In genomic region chr13:76386316-76386715, GRCh38 we compare ENCODE assay signal across 17 cellular contexts.
DNase-seq lines count a peak whose midpoint lies in the region; ATAC-seq and TF ChIP-seq lines count a peak whose summit lies in the region.
"Had no signal": no experiment of that assay in that cellular context is flagged by ENCODE, and none has a peak within 500 bp of the region (broad histone marks: within the 10 kb centered on the region; RNA-seq: fewer than 3 reads in every experiment).

No MANE protein-coding gene starts in this region.

- H4K20me1 ChIP-seq in hepatocyte (ENCODE audit: insufficient read depth, poor library complexity, severe bottlenecking) (no peaks in the 10 kb centered on the region), smooth muscle cell (ENCODE audit: low read depth) (no peaks in the 10 kb centered on the region)

- peak overlapping the region; percentile 64 for H3K27ac ChIP-seq in hepatocyte
- peak overlapping the region; percentile 63 for H3K27ac ChIP-seq in muscle layer of colon (ENCODE audit: low read depth, low read length)
- H3K27ac ChIP-seq in smooth muscle cell (ENCODE audit: low read depth) = peak overlapping the region; percentile 91
- H3K27ac ChIP-seq in lower lobe of right lung = no peak overlapping the region

- intact Hi-C loops in lower lobe of right lung (cut with DNase I) = no loop called here

- H3K36me3 Mint-ChIP-seq in activated CD4-positive, alpha-beta T cell treated with anti-CD3 and anti-CD28 coated beads, Interleukin-2, amount 10 ng/mL, durations not matched to agents 7 days and 5 days (ENCODE audit: low read depth) = no peaks in the 10 kb centered on the region
- H3K36me3 Mint-ChIP-seq: CD4-positive, CD25-positive, alpha-beta regulatory T cell; CD8-positive, alpha-beta memory T cell had no signal

- CTCF ChIA-PET in activated CD4-positive, alpha-beta T cell treated with anti-CD3 and anti-CD28 coated beads, Interleukin-2, amount 10 ng/mL, durations not matched to agents 7 days and 5 days (lab: Charles Lee) = no interaction called here

- H3K36me3 ChIP-seq in hepatocyte (replicated peaks; ENCODE audit: insufficient read depth, low read depth) (no peaks in the 10 kb centered on the region), muscle layer of colon (ENCODE audit: insufficient read depth, low read length) (no peaks in the 10 kb centered on the region), smooth muscle cell (ENCODE audit: low read depth) (no peaks in the 10 kb centered on the region), lower lobe of right lung (no peaks in the 10 kb centered on the region)
- H3K36me3 ChIP-seq: BE2C had no signal

- H3K9ac ChIP-seq in muscle layer of colon (ENCODE audit: low read length) = no peak overlapping the region
- no peak overlapping the region for H3K9ac ChIP-seq in smooth muscle cell (ENCODE audit: low read depth)

- H3K9me2 ChIP-seq in hepatocyte (replicated peaks; ENCODE audit: insufficient read depth) = no peaks in the 10 kb centered on the region

- H3K4me3 ChIP-seq in hepatocyte (no peak overlapping the region), muscle layer of colon (ENCODE audit: low read depth in 1 of 2, low read length in 2 of 2) (no peak overlapping the region), smooth muscle cell (no peak overlapping the region), lower lobe of right lung (no peak overlapping the region)
- H3K4me3 ChIP-seq: GM12878, GM23338 had no signal

- no peaks in the 10 kb centered on the region for H3K27me3 ChIP-seq in hepatocyte
- no peaks in the 10 kb centered on the region for H3K27me3 ChIP-seq in muscle layer of colon (ENCODE audit: control insufficient read depth in 1 of 2, insufficient read depth in 2 of 2, low read length in 2 of 2)
- no peaks in the 10 kb centered on the region for H3K27me3 ChIP-seq in smooth muscle cell (ENCODE audit: low read depth)
- no peaks in the 10 kb centered on the region for H3K27me3 ChIP-seq in lower lobe of right lung (ENCODE audit: low read depth)
- H3K27me3 ChIP-seq: BE2C had no signal

- peaks cover 3% of the 10 kb centered on the region for H3K27me3 Mint-ChIP-seq in activated CD4-positive, alpha-beta T cell treated with anti-CD3 and anti-CD28 coated beads, Interleukin-2, amount 10 ng/mL, durations not matched to agents 7 days and 5 days
- H3K27me3 Mint-ChIP-seq: CD4-positive, CD25-positive, alpha-beta regulatory T cell; CD8-positive, alpha-beta memory T cell had no signal

- POLR2A ChIA-PET in activated CD4-positive, alpha-beta T cell treated with anti-CD3 and anti-CD28 coated beads, Interleukin-2, amount 10 ng/mL, durations not matched to agents 7 days and 5 days (lab: Charles Lee) = no interaction called here

- WGBS in hepatocyte (ENCODE audit: low lambda C conversion rate, missing lambda C conversion rate) = 42% methylated on average over 3 of the region's 3 CpGs
- 79% methylated on average over 3 of the region's 3 CpGs for WGBS in smooth muscle cell (ENCODE audit: low lambda C conversion rate)

- H3K79me2 ChIP-seq in hepatocyte = no peaks in the 10 kb centered on the region
- H3K79me2 ChIP-seq in smooth muscle cell (ENCODE audit: low read depth) = no peaks in the 10 kb centered on the region

- no peak for TF ChIP-seq CTCF in hepatocyte (IDR thresholded peaks at IDR 0.05; ENCODE audit: poor library complexity)
- TF ChIP-seq CTCF in smooth muscle cell (IDR thresholded peaks at IDR 0.05; ENCODE audit: borderline replicate concordance, insufficient read depth, poor library complexity, severe bottlenecking) = no peak
- no peak for TF ChIP-seq CTCF in lower lobe of right lung (IDR thresholded peaks at IDR 0.05)

- peaks cover 19% of the 10 kb centered on the region for H3F3A ChIP-seq in smooth muscle cell (ENCODE audit: low read depth)

- H3K4me3 Mint-ChIP-seq in activated CD4-positive, alpha-beta T cell treated with anti-CD3 and anti-CD28 coated beads, Interleukin-2, amount 10 ng/mL, durations not matched to agents 7 days and 5 days = no peak overlapping the region
- H3K4me3 Mint-ChIP-seq: CD4-positive, CD25-positive, alpha-beta regulatory T cell; CD8-positive, alpha-beta memory T cell; GM23338 had no signal

- no peak overlapping the region for H3K4me2 ChIP-seq in hepatocyte
- H3K4me2 ChIP-seq in smooth muscle cell = peak overlapping the region; percentile 4
- H3K4me2 ChIP-seq: GM23338 had no signal

- no peaks in the 10 kb centered on the region for H3K9me3 ChIP-seq in hepatocyte (ENCODE audit: low read depth)
- no peaks in the 10 kb centered on the region for H3K9me3 ChIP-seq in muscle layer of colon (ENCODE audit: low read length)
- no peaks in the 10 kb centered on the region for H3K9me3 ChIP-seq in smooth muscle cell (replicated peaks; ENCODE audit: low read depth)
- H3K9me3 ChIP-seq in lower lobe of right lung = no peaks in the 10 kb centered on the region
- H3K9me3 ChIP-seq: BE2C had no signal

- DNase-seq in amniotic epithelial cell (ENCODE audit: low read depth) (peak; percentile 40), hepatocyte (ENCODE audit: low spot score) (no peak), smooth muscle cell (lab: John Stamatoyannopoulos, UW; ENCODE audit: unreplicated experiment) (no peak), NCI-H2029 treated with DMSO at 0.1 percent for 48 hours (lab: John Stamatoyannopoulos, UW) (no peak), lower lobe of right lung (no peak)
- no peak for DNase-seq in activated CD4-positive, alpha-beta T cell treated with anti-CD3 and anti-CD28 coated beads, Interleukin-2, amount 10 ng/mL, durations not matched to agents 7 days and 5 days
- DNase-seq: BE2C; C1 segment of cervical spinal cord; CD4-positive, CD25-positive, alpha-beta regulatory T cell; CD8-positive, alpha-beta memory T cell; DMS 273 treated with DMSO at 0.1 percent for 48 hours; DMS53; DND-41; EL had no signal

- no peak for ATAC-seq in lower lobe of right lung
- ATAC-seq: GM12878, GM23338 had no signal

- no peaks in the 10 kb centered on the region for H3K9me3 Mint-ChIP-seq in activated CD4-positive, alpha-beta T cell treated with anti-CD3 and anti-CD28 coated beads, Interleukin-2, amount 10 ng/mL, durations not matched to agents 7 days and 5 days
- H3K9me3 Mint-ChIP-seq: GM23338 had no signal

- peaks cover 31% of the 10 kb centered on the region for H3K4me1 ChIP-seq in hepatocyte (ENCODE audit: insufficient read depth)
- peaks cover 24% of the 10 kb centered on the region for H3K4me1 ChIP-seq in muscle layer of colon (ENCODE audit: insufficient read depth, low read length)
- H3K4me1 ChIP-seq in smooth muscle cell (ENCODE audit: low read depth) = peaks cover 5% of the 10 kb centered on the region
- peaks cover 31% of the 10 kb centered on the region for H3K4me1 ChIP-seq in lower lobe of right lung
- H3K4me1 ChIP-seq: BE2C had no signal

- H2AFZ ChIP-seq in hepatocyte (no peak overlapping the region), smooth muscle cell (ENCODE audit: low read depth) (no peak overlapping the region)
- H2AFZ ChIP-seq: GM23338 had no signal

- no peaks in the 10 kb centered on the region for H3K4me1 Mint-ChIP-seq in activated CD4-positive, alpha-beta T cell treated with anti-CD3 and anti-CD28 coated beads, Interleukin-2, amount 10 ng/mL, durations not matched to agents 7 days and 5 days
- H3K4me1 Mint-ChIP-seq: CD4-positive, CD25-positive, alpha-beta regulatory T cell had no signal

- no peak overlapping the region for H3K27ac Mint-ChIP-seq in activated CD4-positive, alpha-beta T cell treated with anti-CD3 and anti-CD28 coated beads, Interleukin-2, amount 10 ng/mL, durations not matched to agents 7 days and 5 days
- H3K27ac Mint-ChIP-seq: CD4-positive, CD25-positive, alpha-beta regulatory T cell; CD8-positive, alpha-beta memory T cell; GM23338 had no signal
